8 cellular contexts compared by ENCODE assay signal in the genomic region with DNA sequence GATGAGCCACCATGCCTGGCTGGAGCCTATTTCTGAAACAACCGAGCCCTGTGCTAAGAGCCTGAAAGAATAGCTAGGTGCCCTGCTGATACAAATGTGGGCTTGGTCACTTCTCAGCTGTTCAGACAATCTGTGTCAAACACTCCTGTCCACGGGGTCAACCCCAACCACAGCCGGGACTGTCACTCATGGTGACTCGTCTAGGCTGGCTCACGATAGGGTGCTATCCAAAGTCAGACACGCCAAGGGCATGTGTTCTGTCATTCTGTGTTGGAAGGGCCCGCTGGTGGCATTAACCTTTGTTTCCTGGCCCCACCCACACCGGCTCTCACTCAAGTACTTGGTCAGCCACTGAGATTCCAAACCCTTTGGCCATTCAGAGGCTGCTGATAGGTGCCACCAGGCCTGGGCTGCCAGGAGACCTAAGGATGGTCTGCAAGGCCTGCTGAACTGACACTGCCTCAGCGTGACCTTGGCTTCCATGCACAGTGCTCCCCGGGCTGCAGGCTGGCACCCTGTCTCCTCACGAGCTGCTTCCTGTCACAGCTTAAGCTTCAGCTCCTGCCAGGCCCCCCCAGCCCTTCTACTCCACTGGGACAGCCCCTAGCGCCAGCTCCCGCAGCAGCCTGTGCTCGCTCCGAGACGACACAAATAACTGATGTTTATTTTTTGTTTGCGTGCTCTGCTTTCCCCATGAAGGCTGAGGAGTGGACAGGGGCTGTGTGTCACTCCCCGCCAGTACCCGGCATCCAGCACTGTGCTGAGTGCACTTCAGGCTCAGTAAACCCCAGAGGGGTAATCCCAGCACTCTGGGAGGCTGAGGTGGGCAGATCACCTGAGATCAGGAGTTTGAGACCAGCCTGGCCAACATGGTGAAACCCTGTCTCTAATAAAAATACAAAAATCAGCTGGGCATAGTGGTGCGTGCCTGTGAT. TPM values are rescaled to one million over a fixed set of nuclear protein-coding genes. Genes with fewer than 3 reads are reported as not detected.
DNase-seq lines count a peak whose midpoint lies in the region; ATAC-seq and TF ChIP-seq lines count a peak whose summit lies in the region.

No MANE protein-coding gene starts in this region.

- DNase-seq in GM06990 (ENCODE audit: extremely low read depth, insufficient read length): peak; percentile 66
- peak in 1 of 2 experiments; percentile 84 for DNase-seq in HL-60 (ENCODE audit: low read depth in 1 of 2, low spot score in 1 of 2)
- peak; percentile 54 for DNase-seq in activated gamma-delta T cell (lab: John Stamatoyannopoulos, UW)
- peak; percentile 99 for DNase-seq in myocyte (ENCODE audit: low read depth)
- DNase-seq in SW 1271 (lab: John Stamatoyannopoulos, UW): no peak
- DNase-seq in inferior parietal cortex (ENCODE audit: extremely low spot score): no peak
- DNase-seq in HAP-1 (ENCODE audit: low spot score in 2 of 2): no peak

- TF ChIP-seq CTCF in GM06990 (IDR thresholded peaks at IDR 0.05; ENCODE audit: insufficient read depth, low read length, poor library complexity, severe bottlenecking): no peak
- TF ChIP-seq CTCF in HL-60 (IDR thresholded peaks at IDR 0.05; ENCODE audit: insufficient read depth, low read length): no peak

- no peaks in the 10 kb centered on the region for H3K4me1 ChIP-seq in HAP-1

- no peak for ATAC-seq in GM19467 (IDR thresholded peaks at IDR 0.05; ENCODE audit: unreplicated experiment)

- H3K4me3 ChIP-seq in GM06990 (replicated peaks; ENCODE audit: low read depth, low read length) (peak overlapping the region; percentile 18; the same call in 1 of the 2 replicates), HL-60 (replicated peaks; ENCODE audit: insufficient read depth, low read length) (no peak overlapping the region), HAP-1 (no peak overlapping the region)

- H3K27me3 ChIP-seq in GM06990 (replicated peaks; ENCODE audit: control insufficient read depth, insufficient read depth, low read length): no peaks in the 10 kb centered on the region
- no peaks in the 10 kb centered on the region for H3K27me3 ChIP-seq in HL-60 (ENCODE audit: insufficient read depth, poor library complexity, severe bottlenecking)
- no peaks in the 10 kb centered on the region for H3K27me3 ChIP-seq in HAP-1 (ENCODE audit: low read depth)

- peak overlapping the region; percentile 94 for H3K27ac ChIP-seq in HL-60 (replicated peaks)

- H3K9me3 ChIP-seq in HAP-1: no peaks in the 10 kb centered on the region

- H3K36me3 ChIP-seq in GM06990 (ENCODE audit: control insufficient read depth, insufficient read depth, low read length) (peaks cover 51% of the 10 kb centered on the region), HAP-1 (replicated peaks) (peaks cover 3% of the 10 kb centered on the region; the same call in 1 of the 2 replicates)

- in situ Hi-C loops in HAP-1 (cut with MboI; ENCODE audit: low sequenced_read_pairs): no loop called here

RNA-seq across cellular contexts. Expression of gene CDC42BPG, which starts 14.3 kb away (rescaled TPM):
- 0.62 and 2.0 TPM in 2 replicates for total RNA-seq in myocyte
- polyA plus RNA-seq in myocyte (2012): 0.61 TPM

RNA-seq across cellular contexts. Expression of gene EHD1, which starts 19.7 kb away (rescaled TPM):
- total RNA-seq in myocyte: 58.0 and 60.4 TPM in 2 replicates
- polyA plus RNA-seq in myocyte (2012): 59.5 TPM

RNA-seq across cellular contexts. Expression of gene MEN1, which starts 48.4 kb away (rescaled TPM):
- 10.5 and 13.7 TPM in 2 replicates for total RNA-seq in myocyte
- 20.6 TPM for polyA plus RNA-seq in myocyte (2012)

RNA-seq across cellular contexts. Expression of gene MAP4K2, which starts 55.7 kb away (rescaled TPM):
- total RNA-seq in myocyte: 7.1 and 10.8 TPM in 2 replicates
- polyA plus RNA-seq in myocyte (2012): 6.3 TPM

RNA-seq across cellular contexts. Expression of gene ATG2A, which starts 58.3 kb away (rescaled TPM):
- total RNA-seq in myocyte: 14.1 and 20.4 TPM in 2 replicates
- 12.8 TPM for polyA plus RNA-seq in myocyte (2012)

Comparison
In these comparisons a context has a peak if more than half of its experiments do, and no peak if none do; other contexts are left out.
1. DNase-seq: peak in GM06990 (single experiment), activated gamma-delta T cell (single experiment) and myocyte (single experiment); none in SW 1271 (0 of 2), inferior parietal cortex (single experiment) and HAP-1 (0 of 2).